9 cellular contexts compared by ENCODE assay signal in genomic region chr10:16545126-16545736, GRCh38. TPM values are rescaled to one million over a fixed set of nuclear protein-coding genes. Genes with fewer than 3 reads are reported as not detected.
DNase-seq lines count a peak whose midpoint lies in the region; ATAC-seq and TF ChIP-seq lines count a peak whose summit lies in the region.
"Had no signal": no experiment of that assay in that cellular context is flagged by ENCODE, and none has a peak within 500 bp of the region (broad histone marks: within the 10 kb centered on the region; RNA-seq: fewer than 3 reads in every experiment).

No MANE protein-coding gene starts in this region.

- H3K27me3 Mint-ChIP-seq in progenitor cell of endocrine pancreas: peaks cover 2% of the 10 kb centered on the region

- H3K27ac Mint-ChIP-seq in progenitor cell of endocrine pancreas: no peak overlapping the region

- no peak overlapping the region for H3K27ac ChIP-seq in esophagus squamous epithelium
- H3K27ac ChIP-seq: HL-60 had no signal

- no peaks in the 10 kb centered on the region for H3K27me3 ChIP-seq in esophagus squamous epithelium

- H3K4me3 ChIP-seq in AG04449 (ENCODE audit: low read depth, low read length): no peak overlapping the region
- H3K4me3 ChIP-seq in esophagus squamous epithelium: no peak overlapping the region

- H3K36me3 Mint-ChIP-seq in progenitor cell of endocrine pancreas (ENCODE audit: insufficient read depth): no peaks in the 10 kb centered on the region

- CTCF ChIA-PET in AG04449 (lab: Yijun Ruan, JAX): interaction anchor here (0.8 to 5.6 kb wide), 14 partner anchors 9 to 1117 kb away, joined by 3 to 34 read pairs (median 5); no protein-coding TSS in a partner anchor

- H3K9me3 ChIP-seq in esophagus squamous epithelium: no peaks in the 10 kb centered on the region

- ATAC-seq in HG03159 (IDR thresholded peaks at IDR 0.05; ENCODE audit: unreplicated experiment): peak; percentile 79

- no peak for TF ChIP-seq POLR2A in esophagus squamous epithelium (IDR thresholded peaks at IDR 0.05)

- intact Hi-C loops in esophagus squamous epithelium (cut with DNase I): no loop called here

- H3K4me1 ChIP-seq in esophagus squamous epithelium: no peaks in the 10 kb centered on the region

- peaks cover 4% of the 10 kb centered on the region for H3K9me3 Mint-ChIP-seq in progenitor cell of endocrine pancreas (ENCODE audit: low read depth)

- no peaks in the 10 kb centered on the region for H3K36me3 ChIP-seq in esophagus squamous epithelium

- DNase-seq in AG04449 (ENCODE audit: low read depth, low spot score): no peak
- peak; percentile 55 for DNase-seq in GM10266 (ENCODE audit: extremely low spot score)
- DNase-seq in RKO (ENCODE audit: low spot score): peak; percentile 68
- DNase-seq in esophagus squamous epithelium (lab: John Stamatoyannopoulos, UW): no peak
- no peak for DNase-seq in progenitor cell of endocrine pancreas (ENCODE audit: low spot score, unreplicated experiment)
- DNase-seq in H4 (ENCODE audit: low spot score): no peak
- DNase-seq in DMS153 treated with DMSO at 0.1 percent for 48 hours (lab: John Stamatoyannopoulos, UW; ENCODE audit: unreplicated experiment): no peak

- POLR2A ChIA-PET in AG04449 (lab: Yijun Ruan, JAX): no interaction called here

- 22 to 37% methylated on average over 7 of the region's 7 CpGs for WGBS in esophagus squamous epithelium, 2 donors

- H3K4me1 Mint-ChIP-seq in progenitor cell of endocrine pancreas (ENCODE audit: low read depth): no peaks in the 10 kb centered on the region

- TF ChIP-seq CTCF in AG04449 (IDR thresholded peaks at IDR 0.05; ENCODE audit: insufficient read depth, low read length, missing control alignments): peak; percentile 69
- TF ChIP-seq CTCF in GM10266 (IDR thresholded peaks at IDR 0.05; ENCODE audit: control insufficient read depth, insufficient read depth, low read depth, missing control alignments): peak; percentile 62
- TF ChIP-seq CTCF in esophagus squamous epithelium (IDR thresholded peaks at IDR 0.05): peak in 5 of 6 experiments; percentile 20 to 59 (median 38)
- peak; percentile 72 for TF ChIP-seq CTCF in progenitor cell of endocrine pancreas (IDR thresholded peaks at IDR 0.05; ENCODE audit: unreplicated experiment)

- no peak overlapping the region for H3K4me3 Mint-ChIP-seq in progenitor cell of endocrine pancreas (ENCODE audit: low read depth)

RNA-seq across cellular contexts. Expression of gene C1QL3, which starts 23.6 kb away (rescaled TPM):
- not detected for total RNA-seq in esophagus squamous epithelium
- total RNA-seq in progenitor cell of endocrine pancreas: 2.4 and 3.0 TPM in 2 replicates
- total RNA-seq in H4 (2014; rRNA removed; shearing (Covaris generic)): not detected in 2 replicates

Comparison
In these comparisons a context has a peak if more than half of its experiments do, and no peak if none do; other contexts are left out.
1. DNase-seq: peak in GM10266 (single experiment) and RKO (single experiment); none in AG04449 (single experiment), esophagus squamous epithelium (single experiment), progenitor cell of endocrine pancreas (single experiment), H4 (single experiment) and DMS153 treated with DMSO at 0.1 percent for 48 hours (single experiment).
2. Peak in every context shown above with its lines, with median percentiles within 50 percentile points of each other: CTCF ChIP-seq.